In the genomic region with DNA sequence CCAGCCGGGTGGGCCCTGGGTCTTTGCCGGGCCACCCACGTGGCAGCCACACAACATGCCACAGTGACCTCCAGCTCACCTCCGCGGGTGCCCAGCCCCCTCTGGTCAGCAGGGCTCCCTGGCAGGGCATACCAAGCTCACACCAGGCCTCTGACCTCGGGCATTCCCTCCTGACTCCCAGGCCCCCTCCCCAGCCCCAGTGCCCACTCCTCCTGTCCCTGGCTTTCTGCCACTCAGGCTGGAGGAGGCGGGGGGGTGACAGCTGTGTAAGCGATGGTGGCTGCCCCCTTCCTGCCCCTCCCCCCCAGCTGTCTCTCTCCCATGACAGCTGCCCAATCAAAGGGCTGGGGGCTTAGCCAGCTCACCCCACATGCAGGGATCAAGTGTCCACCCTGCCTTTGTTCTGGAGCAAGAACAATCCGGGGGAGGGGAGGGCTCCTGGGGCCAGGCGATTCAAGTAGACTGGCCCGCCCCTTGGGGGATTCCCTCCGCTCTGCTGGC, we compare ENCODE assay signal across 1 cellular context.
A peak's percentile ranks its signal among the peaks of the same experiment; 100 is the strongest.
TF ChIP-seq lines count a peak whose summit lies in the region.

No MANE protein-coding gene starts in this region.

TF ChIP-seq in H1, 55 proteins besides CTCF, POLR2A, EP300 and RAD21:
- TF ChIP-seq CREB1 (IDR thresholded peaks at IDR 0.05) (no peak), MAFK (IDR thresholded peaks at IDR 0.05; ENCODE audit: low read depth, low read length) (no peak), SIN3A (conservative IDR thresholded peaks at IDR 0.05 in 1 of 2, IDR thresholded peaks at IDR 0.05 in 1 of 2; ENCODE audit: low read depth in 1 of 2, low read length in 2 of 2) (0 out of 4 replicates have a peak, but pooled peaks of 1 of the 2 experiments have one; percentile 40)
